Comparison of ENCODE assay signal across 30 cellular contexts in the genomic region with DNA sequence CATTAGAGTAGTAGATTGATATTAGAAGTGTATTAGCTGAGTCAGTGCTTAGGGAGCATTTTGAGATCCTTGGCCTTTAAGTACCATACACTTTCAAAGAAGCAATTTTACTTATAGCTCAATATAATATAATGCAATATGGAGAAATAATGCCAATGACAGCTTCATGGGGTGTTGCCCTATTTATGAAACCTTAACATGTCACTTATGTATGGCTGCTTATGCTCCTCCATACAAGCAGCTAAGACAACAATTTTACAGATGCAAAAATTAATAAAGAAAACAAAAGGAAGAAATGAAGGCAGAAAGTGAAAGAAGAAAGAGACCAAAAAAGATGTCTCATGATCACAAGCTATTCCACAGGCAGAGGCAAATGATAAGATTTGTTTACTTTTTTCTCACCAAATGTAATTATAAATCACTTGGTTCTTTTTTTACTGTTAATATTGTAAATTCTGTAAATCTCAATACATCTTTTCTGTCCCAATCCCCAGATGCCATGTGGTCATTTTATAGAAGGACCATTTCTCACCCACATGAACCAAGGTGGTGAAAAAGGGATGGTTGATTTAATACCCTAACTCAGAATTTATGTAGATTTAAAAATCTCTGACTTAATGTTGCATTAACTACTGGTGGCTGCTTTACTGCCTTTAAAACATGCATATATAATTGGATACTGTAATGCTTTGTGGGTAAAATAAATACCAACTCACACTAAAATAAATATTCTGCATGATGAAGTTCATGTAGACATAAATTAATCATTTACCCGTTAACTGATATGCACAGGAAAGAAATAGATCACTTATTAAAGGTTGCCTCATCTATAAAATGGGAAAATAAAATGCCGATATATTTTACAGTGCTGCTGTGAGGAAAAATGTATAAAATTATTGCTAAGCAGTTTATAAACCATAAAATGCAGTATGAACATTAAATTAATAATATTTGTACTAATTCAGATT. TPM values are rescaled to one million over a fixed set of nuclear protein-coding genes. Genes with fewer than 3 reads are reported as not detected.
DNase-seq lines count a peak whose midpoint lies in the region; ATAC-seq, FAIRE-seq and TF ChIP-seq lines count a peak whose summit lies in the region.
"Had no signal": no experiment of that assay in that cellular context is flagged by ENCODE, and none has a peak within 500 bp of the region (broad histone marks: within the 10 kb centered on the region; RNA-seq: fewer than 3 reads in every experiment).

No MANE protein-coding gene starts in this region.

- peak; percentile 72 for ATAC-seq in mucosa of descending colon
- ATAC-seq: effector memory CD8-positive, alpha-beta T cell; GM23338 had no signal

- no peaks in the 10 kb centered on the region for H3K36me3 Mint-ChIP-seq in CD8-positive, alpha-beta memory T cell
- H3K36me3 Mint-ChIP-seq: activated naive CD8-positive, alpha-beta T cell treated with anti-CD3 and anti-CD28 coated beads, Interleukin-2, amount 10 ng/mL, durations not matched to agents 7 days and 5 days; neural progenitor cell had no signal

- no peaks in the 10 kb centered on the region for H3K4me1 ChIP-seq in CD8-positive, alpha-beta memory T cell (ENCODE audit: insufficient read depth, low read length)
- peaks cover 2 to 10% of the 10 kb centered on the region in 2 donors for H3K4me1 ChIP-seq in kidney (ENCODE audit: control insufficient read depth in 1 of 2, insufficient read depth in 1 of 2, low read depth in 1 of 2, low read length in 2 of 2)
- H3K4me1 ChIP-seq in mucosa of descending colon (ENCODE audit: low read depth): no peaks in the 10 kb centered on the region
- H3K4me1 ChIP-seq in uterus: no peaks in the 10 kb centered on the region
- H3K4me1 ChIP-seq: neural progenitor cell, right atrium auricular region, tibial artery had no signal

- H3K4me1 Mint-ChIP-seq in CD8-positive, alpha-beta memory T cell: no peaks in the 10 kb centered on the region
- H3K4me1 Mint-ChIP-seq: activated naive CD8-positive, alpha-beta T cell treated with anti-CD3 and anti-CD28 coated beads, Interleukin-2, amount 10 ng/mL, durations not matched to agents 7 days and 5 days; neural progenitor cell had no signal

- no peak for TF ChIP-seq CTCF in kidney (IDR thresholded peaks at IDR 0.05; ENCODE audit: borderline replicate concordance, extremely low read depth, insufficient read depth)
- no peak for TF ChIP-seq CTCF in mucosa of descending colon (IDR thresholded peaks at IDR 0.05)
- no peak for TF ChIP-seq CTCF in uterus (IDR thresholded peaks at IDR 0.05)

- FAIRE-seq in RCC 7860 (lab: Jason Lieb, UNC): peak; percentile 93
- peak; percentile 8 for FAIRE-seq in kidney (lab: Jason Lieb, UNC)
- FAIRE-seq: astrocyte, TTC549 had no signal

- H3K4me3 Mint-ChIP-seq in CD8-positive, alpha-beta memory T cell: no peak overlapping the region
- H3K4me3 Mint-ChIP-seq: activated naive CD8-positive, alpha-beta T cell treated with anti-CD3 and anti-CD28 coated beads, Interleukin-2, amount 10 ng/mL, durations not matched to agents 7 days and 5 days; effector memory CD8-positive, alpha-beta T cell; GM23338; neural progenitor cell; T-helper 1 cell treated with Interleukin-12 subunit alpha and Interleukin-12 subunit beta and Interleukin-4 antibody, amounts not matched to agents 30 μg/mL and 1 μg/mL, for 36 hours had no signal

- no peak for TF ChIP-seq POLR2A in uterus (IDR thresholded peaks at IDR 0.05)

- no peak overlapping the region for H3K4me3 ChIP-seq in CD8-positive, alpha-beta memory T cell (ENCODE audit: low read length)
- H3K4me3 ChIP-seq in kidney (ENCODE audit: low read length in 2 of 2) (no peak overlapping the region), mucosa of descending colon (no peak overlapping the region), uterus (no peak overlapping the region)
- H3K4me3 ChIP-seq: GM23338, neural progenitor cell, right atrium auricular region, tibial artery had no signal

- intact Hi-C loops in kidney (cut with DNase I) (no loop called here), mucosa of descending colon (cut with DNase I, micrococcal nuclease) (no loop called here), uterus (cut with DNase I; ENCODE audit: low total_unique reads) (no loop called here)

- no peaks in the 10 kb centered on the region for H3K27me3 ChIP-seq in CD8-positive, alpha-beta memory T cell (ENCODE audit: insufficient read depth, low read length, poor library complexity, severe bottlenecking)
- no peaks in the 10 kb centered on the region for H3K27me3 ChIP-seq in uterus
- H3K27me3 ChIP-seq: neural progenitor cell, right atrium auricular region, tibial artery had no signal

- no peak for DNase-seq in CD8-positive, alpha-beta memory T cell
- DNase-seq in RCC 7860 (ENCODE audit: low spot score) (peak; percentile 71), kidney (no peak), mucosa of descending colon (no peak), GF-D8 (lab: John Stamatoyannopoulos, UW) (no peak), AG08396 (ENCODE audit: low spot score) (no peak), uterus (no peak), COR-L47 (lab: John Stamatoyannopoulos, UW) (no peak)
- DNase-seq: activated gamma-delta T cell treated with Interleukin-2 at 50 U/mL for 16 hours; activated naive CD8-positive, alpha-beta T cell treated with anti-CD3 and anti-CD28 coated beads, Interleukin-2, amount 10 ng/mL, durations not matched to agents 7 days and 5 days; activated T-cell treated with anti-CD3 and anti-CD28 coated beads, Interleukin-2, amount 50 U/mL, for 48 hours; cortex of kidney; DMS79 treated with DMSO at 0.1 percent for 48 hours; effector memory CD8-positive, alpha-beta T cell; islet precursor cell; mammary epithelial cell; NCI-H1092; NCI-H187; NCI-H2171; NCI-H82; SK-N-SH; stimulated activated CD4-positive, alpha-beta T cell treated with anti-CD3 and anti-CD28 coated beads, Interleukin-12 subunit alpha, Interleukin-12 subunit beta, amount 100 ng/mL, for 4 hours; stimulated activated CD4-positive, alpha-beta T cell treated with anti-CD3 and anti-CD28 coated beads, Interleukin-4, amount 100 ng/mL, for 1 hour; tibial artery had no signal

- no peaks in the 10 kb centered on the region for H3K36me3 ChIP-seq in CD8-positive, alpha-beta memory T cell (ENCODE audit: insufficient read depth, low read length)
- H3K36me3 ChIP-seq in kidney (ENCODE audit: control insufficient read depth in 1 of 2, insufficient read depth in 2 of 2, low read length in 2 of 2) (no peaks in the 10 kb centered on the region), mucosa of descending colon (ENCODE audit: low read depth) (no peaks in the 10 kb centered on the region), uterus (no peaks in the 10 kb centered on the region)
- H3K36me3 ChIP-seq: neural progenitor cell, right atrium auricular region, tibial artery had no signal

- H3K9me3 ChIP-seq in CD8-positive, alpha-beta memory T cell (ENCODE audit: low read length): no peaks in the 10 kb centered on the region
- no peaks in the 10 kb centered on the region for H3K9me3 ChIP-seq in kidney (ENCODE audit: control insufficient read depth in 1 of 2, low read length in 2 of 2)
- H3K9me3 ChIP-seq in mucosa of descending colon: no peaks in the 10 kb centered on the region
- H3K9me3 ChIP-seq in uterus: no peaks in the 10 kb centered on the region
- H3K9me3 ChIP-seq: right atrium auricular region, SK-N-SH, tibial artery had no signal

- no peaks in the 10 kb centered on the region for H3K27me3 Mint-ChIP-seq in CD8-positive, alpha-beta memory T cell

- POLR2A ChIA-PET in CD8-positive, alpha-beta memory T cell (lab: Charles Lee): no interaction called here

- peak overlapping the region; percentile 45 for H3K27ac ChIP-seq in CD8-positive, alpha-beta memory T cell (ENCODE audit: low read depth, low read length)
- H3K27ac ChIP-seq in kidney (ENCODE audit: low read depth in 2 of 2, low read length in 2 of 2): no peak overlapping the region
- no peak overlapping the region for H3K27ac ChIP-seq in uterus
- H3K27ac ChIP-seq: neural progenitor cell, right atrium auricular region, tibial artery had no signal

- no peak overlapping the region for H3K9ac ChIP-seq in kidney (ENCODE audit: low read length in 2 of 2)
- H3K9ac ChIP-seq: neural progenitor cell, SK-N-SH had no signal

- no peak overlapping the region for H3K27ac Mint-ChIP-seq in CD8-positive, alpha-beta memory T cell
- H3K27ac Mint-ChIP-seq: activated naive CD8-positive, alpha-beta T cell treated with anti-CD3 and anti-CD28 coated beads, Interleukin-2, amount 10 ng/mL, durations not matched to agents 7 days and 5 days; effector memory CD8-positive, alpha-beta T cell; neural progenitor cell; T-helper 1 cell treated with Interleukin-12 subunit alpha and Interleukin-12 subunit beta and Interleukin-4 antibody, amounts not matched to agents 30 μg/mL and 1 μg/mL, for 36 hours had no signal

- no peaks in the 10 kb centered on the region for H3K9me3 Mint-ChIP-seq in CD8-positive, alpha-beta memory T cell
- H3K9me3 Mint-ChIP-seq: activated naive CD8-positive, alpha-beta T cell treated with anti-CD3 and anti-CD28 coated beads, Interleukin-2, amount 10 ng/mL, durations not matched to agents 7 days and 5 days; effector memory CD8-positive, alpha-beta T cell; GM23338; neural progenitor cell; T-helper 1 cell treated with Interleukin-12 subunit alpha and Interleukin-12 subunit beta and Interleukin-4 antibody, amounts not matched to agents 30 μg/mL and 1 μg/mL, for 36 hours had no signal

- CTCF ChIA-PET in CD8-positive, alpha-beta memory T cell (lab: Charles Lee): no interaction called here

RNA-seq across cellular contexts. Expression of a gene that starts 33.5 kb away (rescaled TPM):
- under 1 TPM; 0.04 to 0.07 TPM for total RNA-seq in CD8-positive, alpha-beta memory T cell
- polyA plus RNA-seq in CD8-positive, alpha-beta memory T cell: not detected
- total RNA-seq in kidney (14.6 TPM), mucosa of descending colon (1 to 10 TPM; 5.8 to 8.0 (median 6.9) TPM), uterus (10 to 100 TPM in 3 of 4 donors, 1 to 10 TPM in 1; 6.9 to 67.5 (median 13.8) TPM)
- 34.5 TPM for polyA plus RNA-seq in kidney (ENCODE audit: insufficient read depth, low read depth, low replicate concordance)
- total RNA-seq: activated naive CD8-positive, alpha-beta T cell treated with anti-CD3 and anti-CD28 coated beads, Interleukin-2, amount 10 ng/mL, durations not matched to agents 7 days and 5 days had no signal

Comparison
In these comparisons a context has a peak if more than half of its experiments do, and no peak if none do; other contexts are left out.
1. RNA of a gene that starts 33.5 kb away (total RNA-seq): 6.9 to 67.5 TPM in uterus, 14.6 TPM in kidney (single experiment) and 5.8 to 8.0 TPM in mucosa of descending colon; 0.04 to 0.07 TPM in CD8-positive, alpha-beta memory T cell; every median in the first group is over 4 times any median in the second.